ENCODE assay signal across 10 cellular contexts in the genomic region with DNA sequence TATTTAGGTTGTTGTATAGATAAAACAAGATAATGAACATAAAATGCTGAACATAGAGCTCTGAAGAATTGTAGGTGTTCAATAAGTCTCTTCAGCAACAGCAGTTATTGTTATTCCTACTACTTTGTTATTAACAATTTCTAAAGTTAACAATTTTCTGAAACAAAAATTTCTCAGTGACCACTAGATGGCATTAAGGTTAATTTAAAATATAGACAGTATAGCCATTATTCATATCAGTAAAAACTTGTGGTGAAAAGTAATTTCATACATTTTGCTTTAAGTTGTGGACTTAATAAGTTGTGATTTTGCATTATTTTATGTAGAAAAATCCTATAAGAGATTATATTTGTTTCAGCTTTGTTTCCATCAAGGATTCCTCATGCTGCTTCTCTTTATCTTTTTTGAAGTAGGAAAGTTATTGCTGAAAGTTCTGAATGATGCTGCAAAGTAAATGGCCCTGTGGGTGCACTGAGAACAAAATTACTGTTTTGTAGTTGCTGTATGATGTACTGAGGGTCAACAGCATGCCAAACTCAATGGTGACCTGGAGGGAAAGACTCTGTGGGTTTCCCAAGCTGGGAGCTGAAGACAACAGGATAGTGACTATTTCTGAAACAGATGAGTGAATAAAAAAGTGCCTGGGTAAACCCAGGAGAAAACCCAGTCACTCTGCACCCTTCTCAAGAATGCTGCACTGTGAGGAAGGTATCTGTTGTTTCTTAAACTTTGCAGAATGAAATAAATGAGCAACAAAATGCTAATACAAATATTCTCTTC.
DNase-seq lines count a peak whose midpoint lies in the region; ATAC-seq, FAIRE-seq and TF ChIP-seq lines count a peak whose summit lies in the region.
"Had no signal": no experiment of that assay in that cellular context is flagged by ENCODE, and none has a peak within 500 bp of the region (broad histone marks: within the 10 kb centered on the region; RNA-seq: fewer than 3 reads in every experiment).

No MANE protein-coding gene starts in this region.

- TF ChIP-seq POLR2A in adrenal gland (IDR thresholded peaks at IDR 0.05) (no peak), H54 (IDR thresholded peaks at IDR 0.05; ENCODE audit: low read depth, low read length) (no peak)

- H3K79me2 ChIP-seq in osteoblast (ENCODE audit: insufficient read depth, low read length) = no peaks in the 10 kb centered on the region

- H3K27ac ChIP-seq in adrenal gland = no peak overlapping the region
- H3K27ac ChIP-seq in osteoblast (ENCODE audit: low read depth, low read length) = no peak overlapping the region
- H3K27ac ChIP-seq: HL-60 had no signal

- H3K36me3 ChIP-seq in adrenal gland (replicated peaks in 1 of 2) (no peaks in the 10 kb centered on the region), osteoblast (ENCODE audit: insufficient read depth, low read length) (no peaks in the 10 kb centered on the region)

- intact Hi-C loops in adrenal gland (cut with DNase I) = no loop called here

- TF ChIP-seq CTCF in adrenal gland (IDR thresholded peaks at IDR 0.05) = peak in 5 of 6 experiments; percentile 22 to 51 (median 38)
- TF ChIP-seq CTCF in osteoblast (IDR thresholded peaks at IDR 0.05; ENCODE audit: extremely low read depth, low read depth, low read length) = peak; percentile 47

- FAIRE-seq in H54 (lab: Jason Lieb, UNC) = no peak

- no peaks in the 10 kb centered on the region for H4K20me1 ChIP-seq in osteoblast (ENCODE audit: insufficient read depth, low read length)

- no peak overlapping the region for H2AFZ ChIP-seq in osteoblast (ENCODE audit: low read length)

- H3K4me1 ChIP-seq in adrenal gland (replicated peaks in 1 of 2) (no peaks in the 10 kb centered on the region), osteoblast (ENCODE audit: insufficient read depth, low read length) (no peaks in the 10 kb centered on the region)

- H3K4me2 ChIP-seq in osteoblast (ENCODE audit: insufficient read depth, low read length) = no peak overlapping the region

- H3K4me3 ChIP-seq in adrenal gland (no peak overlapping the region), osteoblast (ENCODE audit: insufficient read depth, low read length) (no peak overlapping the region)

- peak; percentile 58 for ATAC-seq in HG02610 (IDR thresholded peaks at IDR 0.05; ENCODE audit: unreplicated experiment)

- H3K9me3 ChIP-seq in adrenal gland (replicated peaks in 1 of 3) (no peaks in the 10 kb centered on the region), osteoblast (ENCODE audit: low read depth, low read length) (no peaks in the 10 kb centered on the region)

- peak; percentile 44 for DNase-seq in DMS153 treated with DMSO at 0.1 percent for 48 hours (lab: John Stamatoyannopoulos, UW; ENCODE audit: unreplicated experiment)
- no peak for DNase-seq in DMS153 (lab: John Stamatoyannopoulos, UW)
- no peak for DNase-seq in adrenal gland
- peak; percentile 29 for DNase-seq in osteoblast (ENCODE audit: insufficient read length, low spot score, missing footprints)
- DNase-seq in NCI-H524 (lab: John Stamatoyannopoulos, UW) = no peak
- DNase-seq in NCI-H2171 treated with DMSO at 0.1 percent for 48 hours (lab: John Stamatoyannopoulos, UW) = no peak
- no peak for DNase-seq in H54 (ENCODE audit: insufficient read length, low spot score)
- DNase-seq: Right ventricle myocardium superior had no signal

- H3K27me3 ChIP-seq in adrenal gland (no peaks in the 10 kb centered on the region), osteoblast (ENCODE audit: insufficient read depth, low read length) (peaks cover 5% of the 10 kb centered on the region)

Comparison
In these comparisons a context has a peak if more than half of its experiments do, and no peak if none do; other contexts are left out.
1. DNase-seq: peak in DMS153 treated with DMSO at 0.1 percent for 48 hours (single experiment) and osteoblast (single experiment); none in DMS153 (single experiment), adrenal gland (0 of 7), NCI-H524 (0 of 2), NCI-H2171 treated with DMSO at 0.1 percent for 48 hours (single experiment) and H54 (single experiment).